ENCODE assay signal across 10 cellular contexts in the genomic region with DNA sequence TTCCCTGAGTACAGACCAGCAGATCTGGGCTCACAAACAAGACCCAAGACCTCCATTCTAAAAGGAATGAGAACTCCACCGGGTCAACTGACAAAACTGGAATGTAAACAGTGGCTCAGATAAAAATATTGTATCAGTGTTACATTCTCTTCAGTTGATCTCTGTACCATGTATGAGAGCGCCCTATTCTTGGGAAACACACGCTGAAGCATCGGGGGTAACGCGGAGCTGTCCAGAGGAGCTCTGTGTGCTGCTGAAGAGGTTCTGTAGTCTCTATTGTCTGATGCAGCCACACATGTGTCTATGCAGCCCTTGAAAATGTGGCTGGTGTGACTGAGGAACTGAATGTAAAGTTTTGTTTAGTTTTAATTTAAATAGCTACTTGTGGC.
DNase-seq lines count a peak whose midpoint lies in the region; ATAC-seq and TF ChIP-seq lines count a peak whose summit lies in the region.
"Had no signal": no experiment of that assay in that cellular context is flagged by ENCODE, and none has a peak within 500 bp of the region (broad histone marks: within the 10 kb centered on the region; RNA-seq: fewer than 3 reads in every experiment).

No MANE protein-coding gene starts in this region.

- H3K9me3 Mint-ChIP-seq in T-helper 1 cell treated with Interleukin-12 subunit alpha and Interleukin-12 subunit beta and Interleukin-4 antibody, amounts not matched to agents 30 μg/mL and 1 μg/mL, for 36 hours, result peaks cover under 1% of the 10 kb centered on the region

- H3K36me3 Mint-ChIP-seq in T-helper 1 cell treated with Interleukin-12 subunit alpha and Interleukin-12 subunit beta and Interleukin-4 antibody, amounts not matched to agents 30 μg/mL and 1 μg/mL, for 36 hours (ENCODE audit: low read depth), result peaks cover 21% of the 10 kb centered on the region

- in situ Hi-C loops in astrocyte of the spinal cord (cut with HindIII; ENCODE audit: low sequenced_read_pairs), result no loop called here

- H3K27me3 Mint-ChIP-seq in T-helper 1 cell treated with Interleukin-12 subunit alpha and Interleukin-12 subunit beta and Interleukin-4 antibody, amounts not matched to agents 30 μg/mL and 1 μg/mL, for 36 hours (ENCODE audit: low read depth), result no peaks in the 10 kb centered on the region

- H3K27ac Mint-ChIP-seq in T-helper 1 cell treated with Interleukin-12 subunit alpha and Interleukin-12 subunit beta and Interleukin-4 antibody, amounts not matched to agents 30 μg/mL and 1 μg/mL, for 36 hours, result peak overlapping the region; percentile 53

- peak overlapping the region; percentile 14 for H3K4me3 Mint-ChIP-seq in T-helper 1 cell treated with Interleukin-12 subunit alpha and Interleukin-12 subunit beta and Interleukin-4 antibody, amounts not matched to agents 30 μg/mL and 1 μg/mL, for 36 hours

- H3K27ac ChIP-seq in substantia nigra (ENCODE audit: low read depth, low read length, poor library complexity, severe bottlenecking), result peak overlapping the region; percentile 87
- H3K27ac ChIP-seq: SJSA1 had no signal

- peaks cover 31% of the 10 kb centered on the region for H3K4me1 Mint-ChIP-seq in T-helper 1 cell treated with Interleukin-12 subunit alpha and Interleukin-12 subunit beta and Interleukin-4 antibody, amounts not matched to agents 30 μg/mL and 1 μg/mL, for 36 hours (ENCODE audit: low read depth)

- TF ChIP-seq CTCF in astrocyte of the spinal cord (IDR thresholded peaks at IDR 0.05; ENCODE audit: low read depth, low read length), result no peak

- H3K4me3 ChIP-seq in astrocyte of the spinal cord (ENCODE audit: low read depth, low read length), result no peak overlapping the region
- H3K4me3 ChIP-seq: SJSA1 had no signal

- no peak for ATAC-seq in HG02623 (IDR thresholded peaks at IDR 0.05; ENCODE audit: unreplicated experiment)
- ATAC-seq in HG02840 (IDR thresholded peaks at IDR 0.05; ENCODE audit: low FRiP score, unreplicated experiment), result no peak
- no peak for ATAC-seq in HG03520 (IDR thresholded peaks at IDR 0.05; ENCODE audit: unreplicated experiment)
- ATAC-seq: HCT116 had no signal

- DNase-seq in T-helper 1 cell (no peak), astrocyte of the spinal cord (ENCODE audit: low read depth, low spot score) (peak; percentile 65), left kidney (ENCODE audit: low read depth, low spot score) (peak; percentile 39), substantia nigra (lab: John Stamatoyannopoulos, UW) (peak in 21 of 49 donors; percentile 21 to 68 (median 38))

Comparison
In these comparisons a context has a peak if more than half of its experiments do, and no peak if none do; other contexts are left out.
1. DNase-seq: peak in astrocyte of the spinal cord (single experiment) and left kidney (single experiment); none in T-helper 1 cell (0 of 5).